Comparison of ENCODE assay signal across 15 cellular contexts in the genomic region with DNA sequence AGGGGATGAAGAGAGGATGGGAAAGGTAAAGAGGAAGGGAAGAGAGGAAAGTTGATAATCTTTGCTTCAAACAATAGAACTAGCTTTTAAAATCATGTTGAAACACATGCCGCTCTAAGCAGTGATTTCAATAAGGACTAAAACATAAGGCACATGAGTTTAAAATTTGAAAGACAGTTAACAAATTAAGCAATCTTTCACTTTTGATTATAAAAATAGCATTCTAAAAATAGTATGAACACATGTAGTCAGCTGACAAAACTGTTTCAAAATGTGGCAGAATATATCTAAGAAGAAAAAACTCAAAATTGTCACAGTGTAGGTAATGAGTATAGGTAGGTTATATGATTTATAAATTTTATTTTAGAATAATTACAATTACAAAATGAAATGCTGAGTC. TPM values are rescaled to one million over a fixed set of nuclear protein-coding genes. Genes with fewer than 3 reads are reported as not detected.
A peak's percentile ranks its signal among the peaks of the same experiment; 100 is the strongest.
DNase-seq lines count a peak whose midpoint lies in the region; ATAC-seq, FAIRE-seq and TF ChIP-seq lines count a peak whose summit lies in the region.
"Had no signal": no experiment of that assay in that cellular context is flagged by ENCODE, and none has a peak within 500 bp of the region (broad histone marks: within the 10 kb centered on the region; RNA-seq: fewer than 3 reads in every experiment).

No MANE protein-coding gene starts in this region.

- ATAC-seq in CD4-positive, CD25-positive, alpha-beta regulatory T cell (ENCODE audit: low read depth in 2 of 2): no peak
- ATAC-seq in HG03378 (IDR thresholded peaks at IDR 0.05; ENCODE audit: unreplicated experiment) (peak; percentile 39), GM12878 (peak; percentile 19), natural killer cell (peak in 1 of 3 donors; percentile 32), GM19035 (IDR thresholded peaks at IDR 0.05; ENCODE audit: unreplicated experiment) (no peak)
- ATAC-seq: esophagus mucosa; stimulated activated effector memory CD8-positive, alpha-beta T cell treated with anti-CD3 and anti-CD28 coated beads, Interleukin-12 subunit alpha, Interleukin-12 subunit beta, amount 100 ng/mL, for 72 hours had no signal

- peak overlapping the region; percentile 20; the same call in 1 of the 2 replicates for H3K9ac ChIP-seq in GM12878 (ENCODE audit: control insufficient read depth, insufficient read depth, low read length)

- H3K27me3 Mint-ChIP-seq in CD4-positive, CD25-positive, alpha-beta regulatory T cell: no peaks in the 10 kb centered on the region
- H3K27me3 Mint-ChIP-seq in natural killer cell (ENCODE audit: low read depth in 2 of 2): no peaks in the 10 kb centered on the region

- peak overlapping the region in 1 of 4 donors; percentile 32 for H3K4me3 Mint-ChIP-seq in CD4-positive, CD25-positive, alpha-beta regulatory T cell
- H3K4me3 Mint-ChIP-seq in natural killer cell: no peak overlapping the region
- H3K4me3 Mint-ChIP-seq: stimulated activated effector memory CD8-positive, alpha-beta T cell treated with anti-CD3 and anti-CD28 coated beads, Interleukin-12 subunit alpha, Interleukin-12 subunit beta, amount 100 ng/mL, for 72 hours had no signal

- intact Hi-C loops in GM12878 (cut with micrococcal nuclease; ENCODE audit: unreplicated experiment): no loop called here
- intact Hi-C loops in natural killer cell (cut with micrococcal nuclease): no loop called here
- intact Hi-C loops in esophagus squamous epithelium (cut with DNase I): no loop called here

- CTCF ChIA-PET in GM12878 (lab: Yijun Ruan, JAX): interaction anchor here (0.6 to 1.3 kb wide), 5 partner anchors 11 to 1073 kb away, joined by 3 to 7 read pairs (median 3); no protein-coding TSS in a partner anchor
- CTCF ChIA-PET in RWPE1 (lab: Yijun Ruan, JAX): interaction anchor here (0.7 to 0.8 kb wide), 2 partner anchors 16 to 196 kb away, joined by 3 read pairs; no protein-coding TSS in a partner anchor

- no peaks in the 10 kb centered on the region for H4K20me1 ChIP-seq in GM12878 (ENCODE audit: control insufficient read depth, insufficient read depth)

- POLR2A ChIA-PET in GM12878 (lab: Charles Lee): interaction anchor here (0.9 to 1.3 kb wide), 2 partner anchors 23 to 24 kb away, joined by 3 to 5 read pairs; no protein-coding TSS in a partner anchor
- POLR2A ChIA-PET in RWPE1 (lab: Yijun Ruan, JAX; ENCODE audit: low non-redundant PET): no interaction called here

- H2AFZ ChIP-seq in GM12878 (ENCODE audit: control insufficient read depth, low read depth, low read length): no peak overlapping the region

- TF ChIP-seq CTCF in GM12878 (IDR thresholded peaks at IDR 0.05 in 2 of 3, conservative IDR thresholded peaks at IDR 0.05 in 1 of 3; ENCODE audit: control insufficient read depth in 2 of 3, extremely low read depth in 1 of 3, insufficient read depth in 1 of 3, low read depth in 3 of 3, low read length in 3 of 3) (no peak), natural killer cell (IDR thresholded peaks at IDR 0.05) (no peak), esophagus squamous epithelium (IDR thresholded peaks at IDR 0.05) (no peak), RWPE1 (conservative IDR thresholded peaks at IDR 0.05; ENCODE audit: low read depth) (no peak)

- RAD21 ChIA-PET in GM12878 (lab: Charles Lee; ENCODE audit: unreplicated experiment): interaction anchor here (0.9 to 2.3 kb wide), 3 partner anchors 12 to 26 kb away, joined by 4 to 7 read pairs (median 4); a partner anchor contains a TSS

- no peak for TF ChIP-seq EP300 in GM12878 (IDR thresholded peaks at IDR 0.05; ENCODE audit: borderline replicate concordance in 1 of 2, control insufficient read depth in 1 of 2, low read depth in 2 of 2, low read length in 2 of 2)

- no peak for DNase-seq in CD4-positive, CD25-positive, alpha-beta regulatory T cell
- DNase-seq in GM12878 (ENCODE audit: low read depth, low spot score) (no peak), natural killer cell (no peak), NCI-H510A (lab: John Stamatoyannopoulos, UW) (no peak), esophagus squamous epithelium (lab: John Stamatoyannopoulos, UW) (no peak), RWPE1 (ENCODE audit: low spot score) (no peak)
- DNase-seq: EL, NCI-H1092 treated with DMSO at 0.1 percent for 48 hours, NCI-H345 had no signal

- peaks cover 42% of the 10 kb centered on the region for H3K36me3 Mint-ChIP-seq in CD4-positive, CD25-positive, alpha-beta regulatory T cell
- no peaks in the 10 kb centered on the region for H3K36me3 Mint-ChIP-seq in natural killer cell

- peaks cover 7% of the 10 kb centered on the region for H3K4me1 ChIP-seq in CD4-positive, CD25-positive, alpha-beta regulatory T cell (ENCODE audit: control insufficient read depth, insufficient read depth, low read length, poor library complexity, severe bottlenecking)
- H3K4me1 ChIP-seq in GM12878 (ENCODE audit: control insufficient read depth, insufficient read depth, low read length) (peaks cover 22% of the 10 kb centered on the region; the same call in 1 of the 2 replicates), esophagus squamous epithelium (peaks cover 0 to 6% (median 4%) of the 10 kb centered on the region in 3 donors)

- peaks cover 31 to 53% (median 47%) of the 10 kb centered on the region in 4 donors for H3K4me1 Mint-ChIP-seq in CD4-positive, CD25-positive, alpha-beta regulatory T cell
- peaks cover 31 to 51% of the 10 kb centered on the region in 2 donors for H3K4me1 Mint-ChIP-seq in natural killer cell

- no peaks in the 10 kb centered on the region for H3K27me3 ChIP-seq in CD4-positive, CD25-positive, alpha-beta regulatory T cell (ENCODE audit: control insufficient read depth, insufficient read depth, low read length)
- H3K27me3 ChIP-seq in GM12878 (replicated peaks in 1 of 2; ENCODE audit: control insufficient read depth in 2 of 2, insufficient read depth in 2 of 2, low read length in 1 of 2) (no peaks in the 10 kb centered on the region), esophagus squamous epithelium (no peaks in the 10 kb centered on the region)

- TF ChIP-seq POLR2A in GM12878 (IDR thresholded peaks at IDR 0.05; ENCODE audit: low read depth, low read length): no peak
- TF ChIP-seq POLR2A in esophagus squamous epithelium (IDR thresholded peaks at IDR 0.05): no peak

- peak overlapping the region; percentile 59 to 86 (median 73) for H3K27ac Mint-ChIP-seq in CD4-positive, CD25-positive, alpha-beta regulatory T cell
- peak overlapping the region; percentile 21 to 78 for H3K27ac Mint-ChIP-seq in natural killer cell
- H3K27ac Mint-ChIP-seq: stimulated activated effector memory CD8-positive, alpha-beta T cell treated with anti-CD3 and anti-CD28 coated beads, Interleukin-12 subunit alpha, Interleukin-12 subunit beta, amount 100 ng/mL, for 72 hours had no signal

- SMC1A ChIA-PET in GM12878 (lab: Charles Lee; ENCODE audit: uncharacterized antibody, unreplicated experiment): interaction anchor here (1.1 to 2.4 kb wide), 5 partner anchors 11 to 107 kb away, joined by 3 to 17 read pairs (median 3); a partner anchor contains a TSS

- BruUV-seq in GM12878 (replicated peaks; lab: Mats Ljungman, UMichigan): no TSS peak

- no peak for TF ChIP-seq RAD21 in GM12878 (IDR thresholded peaks at IDR 0.05; ENCODE audit: insufficient read depth, low read depth, low read length)

- H3K36me3 ChIP-seq in CD4-positive, CD25-positive, alpha-beta regulatory T cell (ENCODE audit: control insufficient read depth, insufficient read depth, low read length): peaks cover 43% of the 10 kb centered on the region
- H3K36me3 ChIP-seq in GM12878 (ENCODE audit: control insufficient read depth in 2 of 2, insufficient read depth in 2 of 2, low read length in 1 of 2) (peaks cover 4% of the 10 kb centered on the region in 2 experiments; a peak in 2 of 4 replicates), esophagus squamous epithelium (peaks cover 0 to 57% (median 11%) of the 10 kb centered on the region in 3 donors)

- H3K9me3 Mint-ChIP-seq in CD4-positive, CD25-positive, alpha-beta regulatory T cell: no peaks in the 10 kb centered on the region
- H3K9me3 Mint-ChIP-seq in natural killer cell: no peaks in the 10 kb centered on the region
- H3K9me3 Mint-ChIP-seq: stimulated activated effector memory CD8-positive, alpha-beta T cell treated with anti-CD3 and anti-CD28 coated beads, Interleukin-12 subunit alpha, Interleukin-12 subunit beta, amount 100 ng/mL, for 72 hours had no signal

- 100% methylated on average over 1 of the region's 1 CpG for WGBS in GM12878 (ENCODE audit: insufficient coverage, insufficient replicate concordance, low lambda C conversion rate, missing lambda C conversion rate)
- WGBS in esophagus squamous epithelium, 2 donors: 61 to 73% methylated on average over 1 of the region's 1 CpG

- no peaks in the 10 kb centered on the region for H3K9me3 ChIP-seq in CD4-positive, CD25-positive, alpha-beta regulatory T cell (ENCODE audit: control insufficient read depth in 2 of 2, low read length in 2 of 2)
- H3K9me3 ChIP-seq in GM12878 (replicated peaks; ENCODE audit: control insufficient read depth, insufficient read depth, low read length): no peaks in the 10 kb centered on the region
- no peaks in the 10 kb centered on the region for H3K9me3 ChIP-seq in esophagus squamous epithelium

- H3K4me3 ChIP-seq in CD4-positive, CD25-positive, alpha-beta regulatory T cell (ENCODE audit: low read depth, low read length): no peak overlapping the region
- H3K4me3 ChIP-seq in GM12878 (0 out of 2 replicates have a peak overlapping the region, but pooled peaks have one; percentile 22), esophagus squamous epithelium (no peak overlapping the region)
- H3K4me3 ChIP-seq: coronary artery had no signal

- no peak for FAIRE-seq in GM12878 (lab: Jason Lieb, UNC)
- FAIRE-seq: H1 had no signal

- peaks cover 6% of the 10 kb centered on the region for H3K79me2 ChIP-seq in GM12878 (ENCODE audit: control insufficient read depth, insufficient read depth, low read length)

- peak overlapping the region; percentile 61; the same call in 1 of the 2 replicates for H3K4me2 ChIP-seq in GM12878 (ENCODE audit: control insufficient read depth, insufficient read depth)

- in situ Hi-C loops in GM12878 (cut with MboI): no loop called here

- H3K27ac ChIP-seq in CD4-positive, CD25-positive, alpha-beta regulatory T cell (ENCODE audit: insufficient read depth, low read length, poor library complexity, severe bottlenecking): no peak overlapping the region
- peak overlapping the region; percentile 52; the same call in 1 of the 2 replicates for H3K27ac ChIP-seq in GM12878 (ENCODE audit: control insufficient read depth, insufficient read depth)
- no peak overlapping the region for H3K27ac ChIP-seq in esophagus squamous epithelium
- no peak overlapping the region for H3K27ac ChIP-seq in RWPE1
- H3K27ac ChIP-seq: coronary artery had no signal

RNA-seq across cellular contexts. Expression of a gene that starts 25.3 kb away (rescaled TPM):
- 114 TPM for total RNA-seq in CD4-positive, CD25-positive, alpha-beta regulatory T cell
- polyA plus RNA-seq in CD4-positive, CD25-positive, alpha-beta regulatory T cell: 1 to 10 TPM; 5.8 to 8.2 (median 6.4) TPM
- 210 and 220 TPM in 2 replicates for total RNA-seq in GM12878 (2013; cell fraction: nucleolus; rRNA removed)
- total RNA-seq in GM12878 (2014; rRNA removed): 34.7 and 37.5 TPM in 2 replicates
- 34.6 and 41.6 TPM in 2 replicates for total RNA-seq in GM12878 (2014; rRNA removed; fragmentation: Illumina TruSeq; extraction: Trizol)
- 53.7 and 56.2 TPM in 2 replicates for total RNA-seq in GM12878 (2021)
- 36.7 TPM for polyA plus RNA-seq in GM12878 (2011; ENCODE audit: low read depth)
- 37.2 and 45.8 TPM in 2 replicates for polyA plus RNA-seq in GM12878 (2011; rRNA removed)
- 21.5 and 29.3 TPM in 2 replicates for polyA plus RNA-seq in GM12878 (2011; cell fraction: cytosol; rRNA removed)
- 33.3 and 35.5 TPM in 2 replicates for polyA plus RNA-seq in GM12878 (2011; cell fraction: nucleus; rRNA removed)
- 32.0 and 32.1 TPM in 2 replicates for polyA plus RNA-seq in GM12878 (2012)
- polyA plus RNA-seq in GM12878 (2014; fragmentation: Illumina TruSeq; extraction: Trizol): 51.9 and 66.1 TPM in 2 replicates
- 10 to 100 TPM; 20.2 to 29.7 TPM for polyA plus RNA-seq in GM12878 (2014; fragmentation: Nextera tagmentation; extraction: Ambion mirVana)
- 24.0 and 26.6 TPM in 2 replicates for polyA plus RNA-seq in GM12878 (2014; rRNA removed)
- 10 to 100 TPM; 11.1 to 12.8 TPM for polyA plus RNA-seq in GM12878 (2016; fragmentation: Nextera tagmentation; extraction: Ambion mirVana)
- polyA minus RNA-seq in GM12878 (2011; rRNA and poly(A)+ RNA removed): 58.3 and 72.1 TPM in 2 replicates
- polyA minus RNA-seq in GM12878 (2011; cell fraction: cytosol; rRNA and poly(A)+ RNA removed): 21.2 and 21.6 TPM in 2 replicates
- polyA minus RNA-seq in GM12878 (2011; cell fraction: nucleus; rRNA and poly(A)+ RNA removed): 32.4 and 45.4 TPM in 2 replicates
- 100 to 1,000 TPM; 140 to 149 (median 141) TPM for total RNA-seq in natural killer cell
- 10 to 100 TPM; 26.0 to 58.9 (median 44.0) TPM for total RNA-seq in esophagus squamous epithelium

Comparison
In these comparisons a context has a peak if more than half of its experiments do, and no peak if none do; other contexts are left out.
1. ATAC-seq: peak in HG03378 (single experiment) and GM12878 (single experiment); none in CD4-positive, CD25-positive, alpha-beta regulatory T cell (0 of 2) and GM19035 (single experiment).